In the genomic region with DNA sequence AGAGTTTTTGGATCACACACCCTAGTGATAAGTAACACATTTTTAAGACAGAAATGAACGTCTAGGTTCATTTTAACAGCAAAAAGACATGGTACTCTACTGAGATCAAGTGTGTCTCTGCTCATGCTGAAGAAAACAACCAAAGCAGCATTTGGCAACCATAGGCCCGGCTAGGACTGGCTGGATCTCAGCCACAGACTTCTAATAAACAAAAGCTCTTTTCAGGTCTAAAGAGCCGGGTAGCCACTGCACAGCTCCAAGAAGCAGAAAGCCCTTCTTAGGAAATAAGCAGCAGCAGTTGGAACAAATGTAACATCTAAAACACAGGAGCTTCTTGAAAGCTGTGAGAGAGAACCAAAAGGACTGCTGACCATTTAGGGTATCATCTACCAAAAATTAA, we compare ENCODE assay signal across 10 cellular contexts. TPM values are rescaled to one million over a fixed set of nuclear protein-coding genes. Genes with fewer than 3 reads are reported as not detected.
DNase-seq lines count a peak whose midpoint lies in the region; ATAC-seq and TF ChIP-seq lines count a peak whose summit lies in the region.
"Had no signal": no experiment of that assay in that cellular context is flagged by ENCODE, and none has a peak within 500 bp of the region (broad histone marks: within the 10 kb centered on the region; RNA-seq: fewer than 3 reads in every experiment).

No MANE protein-coding gene starts in this region.

- dilution Hi-C loops in IMR-90 (cut with HindIII; ENCODE audit: low sequenced_read_pairs, unreplicated experiment), result no loop called here

- peaks cover 31 to 61% of the 10 kb centered on the region in 2 experiments for H3K79me1 ChIP-seq in IMR-90 (ENCODE audit: low read depth in 1 of 2, low read length in 2 of 2)

- in situ Hi-C loops in IMR-90 (cut with MboI; ENCODE audit: low sequenced_read_pairs), result loop anchor here (10.0 kb wide), 1 partner anchor 703 kb away; no protein-coding TSS in a partner anchor

- H3K4me3 Mint-ChIP-seq in activated CD8-positive, alpha-beta memory T cell treated with anti-CD3 and anti-CD28 coated beads, Interleukin-2, amount 10 ng/mL, durations not matched to agents 7 days and 5 days, result no peak overlapping the region
- H3K4me3 Mint-ChIP-seq in activated CD4-positive, alpha-beta T cell treated with anti-CD3 and anti-CD28 coated beads for 36 hours, result no peak overlapping the region

- no TSS peak for BruUV-seq in IMR-90 (replicated peaks; lab: Mats Ljungman, UMichigan)

- no peak overlapping the region for H3K14ac ChIP-seq in IMR-90 (replicated peaks; ENCODE audit: low read depth, low read length)

- H3K36me3 ChIP-seq in IMR-90 (ENCODE audit: control insufficient read depth, insufficient read depth, low read length) (peaks cover 14% of the 10 kb centered on the region), colonic mucosa (no peaks in the 10 kb centered on the region)

- WGBS in IMR-90 (ENCODE audit: extremely low coverage in 2 of 2, insufficient read length in 1 of 2), 2 experiments, result 0% methylated on average over 1 of the region's 3 CpGs; no CpG with 5 or more reads in 1 of the 2 experiments

- peak overlapping the region; percentile 39; the same call in 1 of the 2 replicates for H3K4ac ChIP-seq in IMR-90 (ENCODE audit: low read depth, low read length)

- H3K56ac ChIP-seq in IMR-90 (ENCODE audit: extremely low read depth, insufficient read depth, low read length), result peak overlapping the region; percentile 33

- peak overlapping the region; percentile 40 for H3K23ac ChIP-seq in IMR-90 (ENCODE audit: low read depth, low read length)

- no peak overlapping the region for H2AFZ ChIP-seq in IMR-90 (replicated peaks; ENCODE audit: low read length, poor library complexity)

- H3K4me3 ChIP-seq in IMR-90 (ENCODE audit: insufficient read depth, low read depth, low read length) (no peak overlapping the region), colonic mucosa (no peak overlapping the region), skin epidermis (no peak overlapping the region)

- intact Hi-C loops in IMR-90 (cut with micrococcal nuclease), result loop anchor here (1.0 to 5.0 kb wide), 4 partner anchors 128 to 1124 kb away; no protein-coding TSS in a partner anchor
- intact Hi-C loops in colonic mucosa (cut with DNase I), result no loop called here
- intact Hi-C loops in activated CD4-positive, alpha-beta T cell treated with anti-CD3 and anti-CD28 coated beads for 36 hours (cut with DNase I, micrococcal nuclease), result loop anchor here (1.0 to 10.0 kb wide), 3 partner anchors 36 to 713 kb away; partner anchors contain the start of gene PITPNB (in 1 of the 2)

- H4K8ac ChIP-seq in IMR-90 (ENCODE audit: low read depth in 2 of 2, low read length in 2 of 2), result peak overlapping the region; percentile 12 to 81; a peak in 3 of 4 replicates

- peak overlapping the region; percentile 89 for H2BK5ac ChIP-seq in IMR-90 (ENCODE audit: low read depth, low read length, poor library complexity, severe bottlenecking)

- H3K9me1 ChIP-seq in IMR-90 (ENCODE audit: insufficient read depth, low read length), result peaks cover 20% of the 10 kb centered on the region

- no peak for TF ChIP-seq POLR2A in IMR-90 (IDR thresholded peaks at IDR 0.05; ENCODE audit: low read depth, low read length)

- ATAC-seq in IMR-90 (ENCODE audit: low read depth), result peak; percentile 30
- ATAC-seq in activated CD8-positive, alpha-beta memory T cell treated with anti-CD3 and anti-CD28 coated beads, Interleukin-2, amount 10 ng/mL, durations not matched to agents 7 days and 5 days, result no peak
- ATAC-seq in activated CD4-positive, alpha-beta T cell treated with anti-CD3 and anti-CD28 coated beads for 36 hours, result no peak

- H3K9ac ChIP-seq in IMR-90 (ENCODE audit: low read depth, low read length) (peak overlapping the region; percentile 16; the same call in 1 of the 2 replicates), colonic mucosa (ENCODE audit: low read depth in 2 of 2, low read length in 2 of 2) (no peak overlapping the region)

- H3K27me3 Mint-ChIP-seq in activated CD8-positive, alpha-beta memory T cell treated with anti-CD3 and anti-CD28 coated beads, Interleukin-2, amount 10 ng/mL, durations not matched to agents 7 days and 5 days, result no peaks in the 10 kb centered on the region
- H3K27me3 Mint-ChIP-seq in activated CD4-positive, alpha-beta T cell treated with anti-CD3 and anti-CD28 coated beads for 36 hours, result no peaks in the 10 kb centered on the region

- peak overlapping the region; percentile 83 for H2BK20ac ChIP-seq in IMR-90 (ENCODE audit: low read depth, low read length)

- H4K5ac ChIP-seq in IMR-90 (ENCODE audit: low read depth, low read length), result peak overlapping the region; percentile 51; the same call in 1 of the 2 replicates

- no peak overlapping the region for H2AK5ac ChIP-seq in IMR-90 (ENCODE audit: low read depth, low read length)

- TF ChIP-seq CTCF in IMR-90 (conservative IDR thresholded peaks at IDR 0.05; ENCODE audit: low read depth, low read length), result no peak
- TF ChIP-seq CTCF in colonic mucosa (IDR thresholded peaks at IDR 0.05), result no peak
- TF ChIP-seq CTCF in GM10248 (IDR thresholded peaks at IDR 0.05; ENCODE audit: control extremely low read depth, extremely low read depth, low read depth, missing control alignments), result no peak

- peak overlapping the region; percentile 14; the same call in 1 of the 2 replicates for H4K91ac ChIP-seq in IMR-90 (ENCODE audit: insufficient read depth, low read depth, low read length)

- CTCF ChIA-PET in IMR-90 (lab: Yijun Ruan, JAX) (interaction anchor here (0.8 to 2.9 kb wide), 6 partner anchors 14 to 139 kb away, joined by 3 to 9 read pairs (median 4); partner anchors contain the start of gene PITPNB), GM10248 (lab: Yijun Ruan, JAX) (interaction anchor here (0.9 to 11.2 kb wide), 16 partner anchors 8 to 131 kb away, joined by 3 to 128 read pairs (median 6); partner anchors contain the start of gene PITPNB)
- CTCF ChIA-PET in activated CD8-positive, alpha-beta memory T cell treated with anti-CD3 and anti-CD28 coated beads, Interleukin-2, amount 10 ng/mL, durations not matched to agents 7 days and 5 days (lab: Charles Lee), result interaction anchor here (0.6 to 1.6 kb wide), 8 partner anchors 11 to 264 kb away, joined by 3 to 7 read pairs (median 4); partner anchors contain the start of gene PITPNB
- CTCF ChIA-PET in activated CD4-positive, alpha-beta T cell treated with anti-CD3 and anti-CD28 coated beads for 36 hours (lab: Charles Lee), result interaction anchor here (0.6 to 3.3 kb wide), 16 partner anchors 9 to 130 kb away, joined by 3 to 19 read pairs (median 4); no protein-coding TSS in a partner anchor

- DNase-seq in IMR-90 (peak; percentile 62), colonic mucosa (no peak), NCI-H2081 (lab: John Stamatoyannopoulos, UW) (no peak), GM10248 (ENCODE audit: extremely low spot score) (no peak)
- no peak for DNase-seq in activated CD8-positive, alpha-beta memory T cell treated with anti-CD3 and anti-CD28 coated beads, Interleukin-2, amount 10 ng/mL, durations not matched to agents 7 days and 5 days
- DNase-seq in activated CD4-positive, alpha-beta T cell treated with anti-CD3 and anti-CD28 coated beads for 36 hours, result no peak
- DNase-seq: NCI-H2107 had no signal

- H3K4me1 ChIP-seq in IMR-90 (ENCODE audit: control insufficient read depth, insufficient read depth, low read length) (peaks cover 30% of the 10 kb centered on the region), colonic mucosa (peaks cover 4% of the 10 kb centered on the region)

- peak overlapping the region; percentile 81 for H2BK120ac ChIP-seq in IMR-90 (ENCODE audit: low read depth, low read length)

- H3K9me3 ChIP-seq in IMR-90 (ENCODE audit: control insufficient read depth, insufficient read depth, low read length) (no peaks in the 10 kb centered on the region), colonic mucosa (no peaks in the 10 kb centered on the region)
- H3K9me3 ChIP-seq: Caco-2 had no signal

- H3K36me3 Mint-ChIP-seq in activated CD8-positive, alpha-beta memory T cell treated with anti-CD3 and anti-CD28 coated beads, Interleukin-2, amount 10 ng/mL, durations not matched to agents 7 days and 5 days, result peaks cover 18% of the 10 kb centered on the region
- peaks cover 25% of the 10 kb centered on the region for H3K36me3 Mint-ChIP-seq in activated CD4-positive, alpha-beta T cell treated with anti-CD3 and anti-CD28 coated beads for 36 hours (ENCODE audit: low read depth)

- H3K27me3 ChIP-seq in IMR-90 (ENCODE audit: control insufficient read depth, insufficient read depth, low read length) (no peaks in the 10 kb centered on the region), colonic mucosa (no peaks in the 10 kb centered on the region), layer of hippocampus (ENCODE audit: control insufficient read depth, insufficient read depth, low read length) (no peaks in the 10 kb centered on the region)

- peak overlapping the region; percentile 0; the same call in 1 of the 2 replicates for H3K4me2 ChIP-seq in IMR-90 (ENCODE audit: low read depth, low read length)

- H3K18ac ChIP-seq in IMR-90 (ENCODE audit: low read depth, low read length), result peak overlapping the region; percentile 73; the same call in 1 of the 2 replicates

- H2BK15ac ChIP-seq in IMR-90 (ENCODE audit: low read depth, low read length), result peak overlapping the region; percentile 25; the same call in 1 of the 3 replicates

- TF ChIP-seq RAD21 in IMR-90 (IDR thresholded peaks at IDR 0.05; ENCODE audit: low read length), result no peak

- no peak overlapping the region for H2AK9ac ChIP-seq in IMR-90 (replicated peaks; ENCODE audit: low read depth, low read length, poor library complexity)

- H4K20me1 ChIP-seq in IMR-90 (ENCODE audit: insufficient read depth, low read length), result peaks cover 4% of the 10 kb centered on the region; the same call in 1 of the 2 replicates

- peak overlapping the region; percentile 67 for H3K27ac ChIP-seq in IMR-90 (ENCODE audit: insufficient read depth, low read length)
- H3K27ac ChIP-seq in colonic mucosa, result peak overlapping the region; percentile 34
- peak overlapping the region; percentile 88 for H3K27ac ChIP-seq in layer of hippocampus (ENCODE audit: low read depth, low read length)
- peak overlapping the region in 12 of 21 experiments; percentile 17 to 63 (median 46) for H3K27ac ChIP-seq in skin epidermis

- no peak overlapping the region for H3K27ac Mint-ChIP-seq in activated CD8-positive, alpha-beta memory T cell treated with anti-CD3 and anti-CD28 coated beads, Interleukin-2, amount 10 ng/mL, durations not matched to agents 7 days and 5 days
- no peak overlapping the region for H3K27ac Mint-ChIP-seq in activated CD4-positive, alpha-beta T cell treated with anti-CD3 and anti-CD28 coated beads for 36 hours

- POLR2A ChIA-PET in IMR-90 (lab: Charles Lee; ENCODE audit: unreplicated experiment) (no interaction called here), GM10248 (lab: Yijun Ruan, JAX) (no interaction called here)
- POLR2A ChIA-PET in activated CD4-positive, alpha-beta T cell treated with anti-CD3 and anti-CD28 coated beads for 36 hours (lab: Charles Lee), result interaction anchor here (0.7 kb wide), 1 partner anchor 131 kb away, joined by 4 read pairs; no protein-coding TSS in a partner anchor

- H3K4me1 Mint-ChIP-seq in activated CD8-positive, alpha-beta memory T cell treated with anti-CD3 and anti-CD28 coated beads, Interleukin-2, amount 10 ng/mL, durations not matched to agents 7 days and 5 days, result peaks cover 19% of the 10 kb centered on the region
- peaks cover 20% of the 10 kb centered on the region for H3K4me1 Mint-ChIP-seq in activated CD4-positive, alpha-beta T cell treated with anti-CD3 and anti-CD28 coated beads for 36 hours

- H3K9me3 Mint-ChIP-seq in activated CD8-positive, alpha-beta memory T cell treated with anti-CD3 and anti-CD28 coated beads, Interleukin-2, amount 10 ng/mL, durations not matched to agents 7 days and 5 days (ENCODE audit: low read depth), result no peaks in the 10 kb centered on the region
- H3K9me3 Mint-ChIP-seq in activated CD4-positive, alpha-beta T cell treated with anti-CD3 and anti-CD28 coated beads for 36 hours (ENCODE audit: low read depth), result no peaks in the 10 kb centered on the region

RNA-seq across cellular contexts. Expression of gene PITPNB, which starts 37.7 kb away (rescaled TPM):
- 19.7 and 29.2 TPM in 2 replicates for total RNA-seq in IMR-90 (2012; rRNA removed)
- 43.3 and 54.5 TPM in 2 replicates for polyA plus RNA-seq in IMR-90 (2012; rRNA removed)
- polyA plus RNA-seq in IMR-90 (2012; cell fraction: cytosol; rRNA removed), result 12.1 and 20.1 TPM in 2 replicates
- 9.3 and 56.7 TPM in 2 replicates for polyA plus RNA-seq in IMR-90 (2012; cell fraction: nucleus; rRNA removed; ENCODE audit: low replicate concordance)
- total RNA-seq in colonic mucosa, result 10 to 100 TPM; 40.0 to 51.6 TPM
- total RNA-seq in activated CD8-positive, alpha-beta memory T cell treated with anti-CD3 and anti-CD28 coated beads, Interleukin-2, amount 10 ng/mL, durations not matched to agents 7 days and 5 days, result 100 to 1,000 TPM in 1 of 2 experiments, 10 to 100 TPM in 1; 83.4 to 107 TPM
- total RNA-seq in activated CD4-positive, alpha-beta T cell treated with anti-CD3 and anti-CD28 coated beads for 36 hours, result 100 to 1,000 TPM in 1 of 2 experiments, 10 to 100 TPM in 1; 96.5 to 111 TPM

Comparison
In these comparisons a context has a peak if more than half of its experiments do, and no peak if none do; other contexts are left out.
1. H3K27ac ChIP-seq: peak in every context shown above with its lines; median percentile 88 in layer of hippocampus; 67 in IMR-90; 46 in skin epidermis; 34 in colonic mucosa.